Comparison of ENCODE assay signal across 32 cellular contexts in genomic region chr13:33893559-33893958, GRCh38.
"Had no signal": no experiment of that assay in that cellular context is flagged by ENCODE, and none has a peak within 500 bp of the region (broad histone marks: within the 10 kb centered on the region; RNA-seq: fewer than 3 reads in every experiment).

No MANE protein-coding gene starts in this region.

- ATAC-seq: activated naive CD4-positive, alpha-beta T cell treated with anti-CD3 and anti-CD28 coated beads, Interleukin-2, amount 50 U/mL, for 72 hours; activated naive CD8-positive, alpha-beta T cell treated with anti-CD3 and anti-CD28 coated beads, Interleukin-2, amount 50 U/mL, for 24 hours; activated T-cell treated with anti-CD3 and anti-CD28 coated beads, Interleukin-2, amount 50 U/mL, for 4 hours; activated T-cell treated with anti-CD3 and anti-CD28 coated beads, Interleukin-2, amount 50 U/mL, for 72 hours; activated T-helper 17 cell treated with anti-CD3 and anti-CD28 coated beads, Interleukin-2, amount 50 U/mL, for 72 hours; body of pancreas had no signal

- H3K27me3 ChIP-seq: adrenal gland, ascending aorta, body of pancreas, brain microvascular endothelial cell, breast epithelium, cardiac muscle cell had no signal

- H3K36me3 ChIP-seq: adrenal gland, ascending aorta, brain microvascular endothelial cell, breast epithelium, cardiac muscle cell had no signal

- H3K4me3 ChIP-seq: adrenal gland, ascending aorta, body of pancreas, breast epithelium, cardiac muscle cell had no signal

- H3K4me1 ChIP-seq: ascending aorta, body of pancreas, breast epithelium had no signal

- FAIRE-seq: astrocyte had no signal

- DNase-seq: activated effector memory CD4-positive, alpha-beta T cell treated with anti-CD3 and anti-CD28 coated beads, Interleukin-2, amount 50 U/mL, for 16 hours; activated effector memory CD4-positive, alpha-beta T cell treated with Interleukin-2 at 50 U/mL for 16 hours; activated gamma-delta T cell; activated gamma-delta T cell treated with Interleukin-2 at 50 U/mL for 16 hours; activated naive CD4-positive, alpha-beta T cell; activated naive CD4-positive, alpha-beta T cell treated with anti-CD3 and anti-CD28 coated beads for 36 hours; activated naive CD4-positive, alpha-beta T cell treated with anti-CD3 and anti-CD28 coated beads, Interleukin-2, amount 10 ng/mL, durations not matched to agents 7 days and 5 days; activated naive CD4-positive, alpha-beta T cell treated with anti-CD3 and anti-CD28 coated beads, Interleukin-2, amount 50 U/mL, for 16 hours; activated naive CD4-positive, alpha-beta T cell treated with Interleukin-2 at 50 U/mL for 16 hours; activated naive CD8-positive, alpha-beta T cell treated with anti-CD3 and anti-CD28 coated beads for 36 hours; activated naive CD8-positive, alpha-beta T cell treated with anti-CD3 and anti-CD28 coated beads, Interleukin-2, amount 10 ng/mL, durations not matched to agents 7 days and 5 days; activated naive CD8-positive, alpha-beta T cell treated with anti-CD3 and anti-CD28 coated beads, Interleukin-2, amount 50 U/mL, for 24 hours; activated T-cell treated with anti-CD3 and anti-CD28 coated beads, Interleukin-2, amount 50 U/mL, for 24 hours; activated T-cell treated with anti-CD3 and anti-CD28 coated beads, Interleukin-2, amount 50 U/mL, for 4 hours; activated T-cell treated with anti-CD3 and anti-CD28 coated beads, Interleukin-2, amount 50 U/mL, for 48 hours; activated T-cell treated with anti-CD3 and anti-CD28 coated beads, Interleukin-2, amount 50 U/mL, for 72 hours; adrenal gland; amniotic stem cell; amygdala; anterior cingulate cortex; aorta; body of pancreas; brain microvascular endothelial cell; caudate nucleus; central memory CD4-positive, alpha-beta T cell; cerebellar nuclear complex had no signal

- H3K27ac ChIP-seq: adrenal gland, ascending aorta, body of pancreas, brain microvascular endothelial cell, breast epithelium, cardiac muscle cell had no signal
